8 cellular contexts compared by ENCODE assay signal in genomic region chr12:48118491-48118890, GRCh38. TPM values are rescaled to one million over a fixed set of nuclear protein-coding genes. Genes with fewer than 3 reads are reported as not detected.
DNase-seq lines count a peak whose midpoint lies in the region; ATAC-seq and TF ChIP-seq lines count a peak whose summit lies in the region.

No MANE protein-coding gene starts in this region.

- H3K4me3 ChIP-seq in right atrium auricular region (peak overlapping the region in 1 of 2 donors; percentile 82), left lung (peak overlapping the region; percentile 59 to 63), uterus (peak overlapping the region; percentile 43 to 73), aorta (ENCODE audit: low read length in 2 of 2) (peak overlapping the region in 1 of 2 donors; percentile 97)

- H3K9me3 ChIP-seq in right atrium auricular region (no peaks in the 10 kb centered on the region), left lung (no peaks in the 10 kb centered on the region), uterus (no peaks in the 10 kb centered on the region), aorta (ENCODE audit: control insufficient read depth, low read length) (no peaks in the 10 kb centered on the region)

- no peaks in the 10 kb centered on the region for H3K27me3 ChIP-seq in right atrium auricular region
- H3K27me3 ChIP-seq in left lung = no peaks in the 10 kb centered on the region
- H3K27me3 ChIP-seq in uterus = no peaks in the 10 kb centered on the region
- H3K27me3 ChIP-seq in aorta (ENCODE audit: control insufficient read depth in 1 of 2, insufficient read depth in 2 of 2, low read length in 1 of 2) = no peaks in the 10 kb centered on the region

- H3K27me3 Mint-ChIP-seq in activated CD8-positive, alpha-beta T cell treated with anti-CD3 and anti-CD28 coated beads for 36 hours = no peaks in the 10 kb centered on the region

- H3K27ac Mint-ChIP-seq in activated CD8-positive, alpha-beta T cell treated with anti-CD3 and anti-CD28 coated beads for 36 hours = no peak overlapping the region

- DNase-seq in right atrium auricular region (ENCODE audit: low spot score) (no peak), left cardiac atrium (no peak), left lung (no peak), uterus (no peak), aorta (no peak), GOT3 (lab: John Stamatoyannopoulos, UW) (no peak), NCI-H187 treated with DMSO at 0.1 percent for 48 hours (lab: John Stamatoyannopoulos, UW) (no peak)
- DNase-seq in activated CD8-positive, alpha-beta T cell treated with anti-CD3 and anti-CD28 coated beads for 36 hours = no peak

- peaks cover 14% of the 10 kb centered on the region for H3K4me1 Mint-ChIP-seq in activated CD8-positive, alpha-beta T cell treated with anti-CD3 and anti-CD28 coated beads for 36 hours (ENCODE audit: low read depth)

- intact Hi-C loops in left cardiac atrium (cut with DNase I) (no loop called here), left lung (cut with DNase I) (no loop called here), uterus (cut with DNase I; ENCODE audit: low total_unique reads) (no loop called here), aorta (cut with DNase I) (no loop called here)
- intact Hi-C loops in activated CD8-positive, alpha-beta T cell treated with anti-CD3 and anti-CD28 coated beads for 36 hours (cut with micrococcal nuclease) = no loop called here

- CTCF ChIA-PET in activated CD8-positive, alpha-beta T cell treated with anti-CD3 and anti-CD28 coated beads for 36 hours (lab: Charles Lee) = interaction anchor here (1.2 kb wide), 1 partner anchor 13 kb away, joined by 6 read pairs; the partner anchor contains the start of gene SENP1

- TF ChIP-seq POLR2A in uterus (IDR thresholded peaks at IDR 0.05) = no peak

- ATAC-seq in left cardiac atrium (no peak), left lung (peak; percentile 66), aorta (ENCODE audit: low FRiP score) (no peak)
- ATAC-seq in activated CD8-positive, alpha-beta T cell treated with anti-CD3 and anti-CD28 coated beads for 36 hours = no peak

- H3K36me3 ChIP-seq in right atrium auricular region (peaks cover 9% of the 10 kb centered on the region), left lung (peaks cover 0 to 9% of the 10 kb centered on the region in 2 donors), uterus (no peaks in the 10 kb centered on the region), aorta (ENCODE audit: control insufficient read depth in 1 of 2, insufficient read depth in 2 of 2, low read length in 1 of 2) (no peaks in the 10 kb centered on the region)

- WGBS in aorta, 2 donors = 27 to 35% methylated on average over 3 of the region's 3 CpGs

- H3K9me3 Mint-ChIP-seq in activated CD8-positive, alpha-beta T cell treated with anti-CD3 and anti-CD28 coated beads for 36 hours = no peaks in the 10 kb centered on the region

- H3K4me3 Mint-ChIP-seq in activated CD8-positive, alpha-beta T cell treated with anti-CD3 and anti-CD28 coated beads for 36 hours = peak overlapping the region; percentile 86

- H3K4me1 ChIP-seq in right atrium auricular region (peaks cover 0 to 27% of the 10 kb centered on the region in 2 donors), left lung (peaks cover 0 to 7% of the 10 kb centered on the region in 2 donors), uterus (peaks cover 0 to 7% of the 10 kb centered on the region in 2 donors), aorta (ENCODE audit: control insufficient read depth in 1 of 2, insufficient read depth in 2 of 2, low read length in 2 of 2) (peaks cover 0 to 1% of the 10 kb centered on the region in 2 donors)

- POLR2A ChIA-PET in activated CD8-positive, alpha-beta T cell treated with anti-CD3 and anti-CD28 coated beads for 36 hours (lab: Charles Lee) = interaction anchor here (1.6 to 1.9 kb wide), 2 partner anchors 8 to 12 kb away, joined by 3 to 10 read pairs; partner anchors contain the start of gene SENP1

- peak overlapping the region; percentile 82 to 86 for H3K27ac ChIP-seq in right atrium auricular region
- H3K27ac ChIP-seq in left lung = peak overlapping the region; percentile 7 to 21
- H3K27ac ChIP-seq in uterus = peak overlapping the region; percentile 76 to 80
- H3K27ac ChIP-seq in aorta (ENCODE audit: low read depth in 1 of 2, low read length in 2 of 2) = no peak overlapping the region

- TF ChIP-seq CTCF in right atrium auricular region (IDR thresholded peaks at IDR 0.05) (no peak), left lung (IDR thresholded peaks at IDR 0.05) (no peak), uterus (IDR thresholded peaks at IDR 0.05) (no peak)
- TF ChIP-seq CTCF in activated CD8-positive, alpha-beta T cell treated with anti-CD3 and anti-CD28 coated beads for 36 hours (IDR thresholded peaks at IDR 0.05) = no peak

- H3K36me3 Mint-ChIP-seq in activated CD8-positive, alpha-beta T cell treated with anti-CD3 and anti-CD28 coated beads for 36 hours (ENCODE audit: low read depth) = peaks cover 8% of the 10 kb centered on the region

RNA-seq across cellular contexts. Expression of gene PFKM, which starts 0.7 kb away (rescaled TPM):
- total RNA-seq in right atrium auricular region (100 to 1,000 TPM; 111 to 193 TPM), left cardiac atrium (100 to 1,000 TPM; 202 to 260 TPM), left lung (10 to 100 TPM; 52.3 to 61.6 TPM), uterus (100 to 1,000 TPM in 1 of 4 donors, 10 to 100 TPM in 3; 30.9 to 150 (median 70.8) TPM), aorta (10 to 100 TPM; 52.2 to 68.8 TPM)
- 10 to 100 TPM; 59.7 to 65.8 TPM for total RNA-seq in activated CD8-positive, alpha-beta T cell treated with anti-CD3 and anti-CD28 coated beads for 36 hours
- polyA plus RNA-seq in aorta = 10 to 100 TPM; 22.3 to 58.5 TPM

RNA-seq across cellular contexts. Expression of gene SENP1, which starts 12.6 kb away (rescaled TPM):
- 10 to 100 TPM; 11.6 to 13.9 TPM for total RNA-seq in right atrium auricular region
- 10 to 100 TPM in 1 of 2 donors, 1 to 10 TPM in 1; 7.2 to 10.7 TPM for total RNA-seq in left cardiac atrium
- total RNA-seq in activated CD8-positive, alpha-beta T cell treated with anti-CD3 and anti-CD28 coated beads for 36 hours = 10 to 100 TPM; 39.8 to 40.2 TPM
- 10 to 100 TPM; 13.3 to 19.2 TPM for total RNA-seq in left lung
- 10 to 100 TPM; 24.1 to 43.9 (median 32.4) TPM for total RNA-seq in uterus
- 10 to 100 TPM; 20.6 to 23.0 TPM for total RNA-seq in aorta
- polyA plus RNA-seq in aorta = 1 to 10 TPM; 6.0 to 6.3 TPM

RNA-seq across cellular contexts. Expression of gene ASB8, which starts 38.8 kb away (rescaled TPM):
- 10 to 100 TPM; 35.7 to 68.6 TPM for total RNA-seq in right atrium auricular region
- total RNA-seq in left cardiac atrium = 10 to 100 TPM; 47.3 to 50.0 TPM
- 10 to 100 TPM; 20.9 to 27.2 TPM for total RNA-seq in activated CD8-positive, alpha-beta T cell treated with anti-CD3 and anti-CD28 coated beads for 36 hours
- total RNA-seq in left lung = 10 to 100 TPM; 26.8 to 30.4 TPM
- total RNA-seq in uterus = 10 to 100 TPM; 22.3 to 50.9 (median 32.5) TPM
- total RNA-seq in aorta = 10 to 100 TPM; 32.8 to 34.2 TPM
- 10 to 100 TPM; 20.7 to 25.6 TPM for polyA plus RNA-seq in aorta

Comparison
In these comparisons a context has a peak if more than half of its experiments do, and no peak if none do; other contexts are left out.
1. H3K27ac ChIP-seq: peak in right atrium auricular region (2 of 2), left lung (2 of 2) and uterus (2 of 2); none in aorta (0 of 2).